Comparison of ENCODE assay signal across 1 cellular context in the genomic region with DNA sequence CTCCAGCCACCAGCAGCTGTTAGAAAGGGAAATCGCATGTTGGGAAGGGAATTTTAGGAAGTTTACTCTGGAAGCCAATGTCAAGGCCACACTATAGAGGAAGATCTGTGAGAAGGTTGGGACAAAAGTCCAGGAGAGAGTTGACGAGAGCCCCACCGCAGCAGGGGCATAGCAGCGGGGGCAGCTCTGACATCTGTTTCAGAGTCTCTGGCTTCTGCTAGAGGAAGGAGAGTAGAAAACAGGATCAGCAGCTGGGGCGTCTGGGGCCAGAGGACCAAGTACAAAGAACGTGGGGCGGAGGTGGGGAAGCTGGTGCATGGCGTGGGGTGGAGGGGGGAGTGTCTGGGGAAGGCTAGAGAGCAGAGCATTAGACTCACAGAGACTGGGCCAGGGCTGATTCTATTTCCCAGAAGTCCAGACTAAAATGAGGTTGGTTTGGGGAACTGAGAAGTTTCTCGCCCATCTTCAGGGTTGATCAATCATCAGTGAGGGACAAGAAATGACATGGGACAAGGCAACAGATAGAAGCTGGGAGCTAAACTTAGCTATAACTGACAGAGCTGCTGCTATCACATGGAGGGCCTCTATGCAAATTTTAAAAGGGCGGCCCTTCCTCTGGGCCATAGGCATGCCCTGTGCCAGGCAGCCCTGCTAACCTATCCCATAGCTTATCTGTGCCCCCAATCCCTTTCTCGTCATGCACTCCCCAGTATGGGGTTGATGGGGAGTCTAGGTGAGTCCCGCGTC.
TF ChIP-seq lines count a peak whose summit lies in the region.

No MANE protein-coding gene starts in this region.

TF ChIP-seq in HepG2, 621 proteins besides CTCF, POLR2A, EP300 and RAD21 (continues in another document):
- TF ChIP-seq LCORL (IDR thresholded peaks at IDR 0.05) (no peak), LCORL (CRISPR knock-in tag; IDR thresholded peaks at IDR 0.05) (peak; percentile 86), ZNF772 (CRISPR knock-in tag; IDR thresholded peaks at IDR 0.05) (0 out of 2 replicates have a peak, but pooled peaks have one; percentile 18), ZNF441 (CRISPR knock-in tag; IDR thresholded peaks at IDR 0.05; ENCODE audit: borderline replicate concordance) (no peak), ATAD3A (CRISPR knock-in tag; IDR thresholded peaks at IDR 0.05) (no peak), ARID2 (CRISPR knock-in tag; IDR thresholded peaks at IDR 0.05; ENCODE audit: borderline replicate concordance) (no peak), SRSF9 (IDR thresholded peaks at IDR 0.05; ENCODE audit: borderline replicate concordance, insufficient read depth, low read depth, low read length, poor library complexity, severe bottlenecking) (no peak), ZNF781 (CRISPR knock-in tag; IDR thresholded peaks at IDR 0.05; ENCODE audit: borderline replicate concordance, not compliant biosample characterization) (no peak), GABPB1 (CRISPR knock-in tag; IDR thresholded peaks at IDR 0.05) (no peak), ZNF747 (CRISPR knock-in tag; IDR thresholded peaks at IDR 0.05; ENCODE audit: borderline replicate concordance) (0 out of 2 replicates have a peak, but pooled peaks have one; percentile 38), RFXAP (CRISPR knock-in tag; IDR thresholded peaks at IDR 0.05; ENCODE audit: borderline replicate concordance) (0 out of 2 replicates have a peak, but pooled peaks have one; percentile 50), KDM6A (CRISPR knock-in tag; IDR thresholded peaks at IDR 0.05; ENCODE audit: low read depth) (peak; percentile 78; the same call in 1 of the 2 replicates), ZNF263 (CRISPR knock-in tag; IDR thresholded peaks at IDR 0.05) (0 out of 2 replicates have a peak, but pooled peaks have one; percentile 33), CBX2 (IDR thresholded peaks at IDR 0.05; ENCODE audit: low read depth, low read length) (no peak), CBX2 (CRISPR knock-in tag; IDR thresholded peaks at IDR 0.05; ENCODE audit: low read depth) (no peak), MEIS2 (CRISPR knock-in tag; IDR thresholded peaks at IDR 0.05) (0 out of 2 replicates have a peak, but pooled peaks have one; percentile 22), RBM22 (optimal IDR thresholded peaks at IDR 0.05; ENCODE audit: low read length) (no peak), ZBTB7A (CRISPR knock-in tag; IDR thresholded peaks at IDR 0.05) (no peak), ZNF274 (CRISPR knock-in tag; IDR thresholded peaks at IDR 0.05) (no peak), NR2F6 (IDR thresholded peaks at IDR 0.05) (peak; percentile 77; the same call in 1 of the 2 replicates), NR2F6 (CRISPR knock-in tag; IDR thresholded peaks at IDR 0.05) (peak; percentile 49; the same call in 1 of the 2 replicates), GATAD1 (CRISPR knock-in tag; IDR thresholded peaks at IDR 0.05) (peak; percentile 38; the same call in 1 of the 2 replicates)
- TF ChIP-seq, protein P1, sequence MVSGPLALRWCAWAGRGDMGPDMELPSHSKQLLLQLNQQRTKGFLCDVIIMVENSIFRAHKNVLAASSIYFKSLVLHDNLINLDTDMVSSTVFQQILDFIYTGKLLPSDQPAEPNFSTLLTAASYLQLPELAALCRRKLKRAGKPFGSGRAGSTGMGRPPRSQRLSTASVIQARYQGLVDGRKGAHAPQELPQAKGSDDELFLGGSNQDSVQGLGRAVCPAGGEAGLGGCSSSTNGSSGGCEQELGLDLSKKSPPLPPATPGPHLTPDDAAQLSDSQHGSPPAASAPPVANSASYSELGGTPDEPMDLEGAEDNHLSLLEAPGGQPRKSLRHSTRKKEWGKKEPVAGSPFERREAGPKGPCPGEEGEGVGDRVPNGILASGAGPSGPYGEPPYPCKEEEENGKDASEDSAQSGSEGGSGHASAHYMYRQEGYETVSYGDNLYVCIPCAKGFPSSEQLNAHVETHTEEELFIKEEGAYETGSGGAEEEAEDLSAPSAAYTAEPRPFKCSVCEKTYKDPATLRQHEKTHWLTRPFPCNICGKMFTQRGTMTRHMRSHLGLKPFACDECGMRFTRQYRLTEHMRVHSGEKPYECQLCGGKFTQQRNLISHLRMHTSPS (CRISPR knock-in tag; IDR thresholded peaks at IDR 0.05; ENCODE audit: low read depth), result 0 out of 2 replicates have a peak, but pooled peaks have one; percentile 7
- TF ChIP-seq, protein P2, sequence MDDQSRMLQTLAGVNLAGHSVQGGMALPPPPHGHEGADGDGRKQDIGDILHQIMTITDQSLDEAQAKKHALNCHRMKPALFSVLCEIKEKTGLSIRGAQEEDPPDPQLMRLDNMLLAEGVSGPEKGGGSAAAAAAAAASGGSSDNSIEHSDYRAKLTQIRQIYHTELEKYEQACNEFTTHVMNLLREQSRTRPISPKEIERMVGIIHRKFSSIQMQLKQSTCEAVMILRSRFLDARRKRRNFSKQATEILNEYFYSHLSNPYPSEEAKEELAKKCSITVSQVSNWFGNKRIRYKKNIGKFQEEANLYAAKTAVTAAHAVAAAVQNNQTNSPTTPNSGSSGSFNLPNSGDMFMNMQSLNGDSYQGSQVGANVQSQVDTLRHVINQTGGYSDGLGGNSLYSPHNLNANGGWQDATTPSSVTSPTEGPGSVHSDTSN (CRISPR knock-in tag; IDR thresholded peaks at IDR 0.05; ENCODE audit: borderline replicate concordance), result no peak
- TF ChIP-seq, protein P3, sequence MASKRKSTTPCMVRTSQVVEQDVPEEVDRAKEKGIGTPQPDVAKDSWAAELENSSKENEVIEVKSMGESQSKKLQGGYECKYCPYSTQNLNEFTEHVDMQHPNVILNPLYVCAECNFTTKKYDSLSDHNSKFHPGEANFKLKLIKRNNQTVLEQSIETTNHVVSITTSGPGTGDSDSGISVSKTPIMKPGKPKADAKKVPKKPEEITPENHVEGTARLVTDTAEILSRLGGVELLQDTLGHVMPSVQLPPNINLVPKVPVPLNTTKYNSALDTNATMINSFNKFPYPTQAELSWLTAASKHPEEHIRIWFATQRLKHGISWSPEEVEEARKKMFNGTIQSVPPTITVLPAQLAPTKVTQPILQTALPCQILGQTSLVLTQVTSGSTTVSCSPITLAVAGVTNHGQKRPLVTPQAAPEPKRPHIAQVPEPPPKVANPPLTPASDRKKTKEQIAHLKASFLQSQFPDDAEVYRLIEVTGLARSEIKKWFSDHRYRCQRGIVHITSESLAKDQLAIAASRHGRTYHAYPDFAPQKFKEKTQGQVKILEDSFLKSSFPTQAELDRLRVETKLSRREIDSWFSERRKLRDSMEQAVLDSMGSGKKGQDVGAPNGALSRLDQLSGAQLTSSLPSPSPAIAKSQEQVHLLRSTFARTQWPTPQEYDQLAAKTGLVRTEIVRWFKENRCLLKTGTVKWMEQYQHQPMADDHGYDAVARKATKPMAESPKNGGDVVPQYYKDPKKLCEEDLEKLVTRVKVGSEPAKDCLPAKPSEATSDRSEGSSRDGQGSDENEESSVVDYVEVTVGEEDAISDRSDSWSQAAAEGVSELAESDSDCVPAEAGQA (IDR thresholded peaks at IDR 0.05; ENCODE audit: low read depth), result no peak
- TF ChIP-seq, protein P3 (CRISPR knock-in tag; IDR thresholded peaks at IDR 0.05; ENCODE audit: borderline replicate concordance), result no peak
- TF ChIP-seq, protein P4, sequence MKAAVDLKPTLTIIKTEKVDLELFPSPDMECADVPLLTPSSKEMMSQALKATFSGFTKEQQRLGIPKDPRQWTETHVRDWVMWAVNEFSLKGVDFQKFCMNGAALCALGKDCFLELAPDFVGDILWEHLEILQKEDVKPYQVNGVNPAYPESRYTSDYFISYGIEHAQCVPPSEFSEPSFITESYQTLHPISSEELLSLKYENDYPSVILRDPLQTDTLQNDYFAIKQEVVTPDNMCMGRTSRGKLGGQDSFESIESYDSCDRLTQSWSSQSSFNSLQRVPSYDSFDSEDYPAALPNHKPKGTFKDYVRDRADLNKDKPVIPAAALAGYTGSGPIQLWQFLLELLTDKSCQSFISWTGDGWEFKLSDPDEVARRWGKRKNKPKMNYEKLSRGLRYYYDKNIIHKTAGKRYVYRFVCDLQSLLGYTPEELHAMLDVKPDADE (CRISPR knock-in tag; IDR thresholded peaks at IDR 0.05), result no peak
- TF ChIP-seq, protein P5, sequence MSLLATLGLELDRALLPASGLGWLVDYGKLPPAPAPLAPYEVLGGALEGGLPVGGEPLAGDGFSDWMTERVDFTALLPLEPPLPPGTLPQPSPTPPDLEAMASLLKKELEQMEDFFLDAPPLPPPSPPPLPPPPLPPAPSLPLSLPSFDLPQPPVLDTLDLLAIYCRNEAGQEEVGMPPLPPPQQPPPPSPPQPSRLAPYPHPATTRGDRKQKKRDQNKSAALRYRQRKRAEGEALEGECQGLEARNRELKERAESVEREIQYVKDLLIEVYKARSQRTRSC (CRISPR knock-in tag; IDR thresholded peaks at IDR 0.05; ENCODE audit: low read depth), result no peak
- TF ChIP-seq, protein P6, sequence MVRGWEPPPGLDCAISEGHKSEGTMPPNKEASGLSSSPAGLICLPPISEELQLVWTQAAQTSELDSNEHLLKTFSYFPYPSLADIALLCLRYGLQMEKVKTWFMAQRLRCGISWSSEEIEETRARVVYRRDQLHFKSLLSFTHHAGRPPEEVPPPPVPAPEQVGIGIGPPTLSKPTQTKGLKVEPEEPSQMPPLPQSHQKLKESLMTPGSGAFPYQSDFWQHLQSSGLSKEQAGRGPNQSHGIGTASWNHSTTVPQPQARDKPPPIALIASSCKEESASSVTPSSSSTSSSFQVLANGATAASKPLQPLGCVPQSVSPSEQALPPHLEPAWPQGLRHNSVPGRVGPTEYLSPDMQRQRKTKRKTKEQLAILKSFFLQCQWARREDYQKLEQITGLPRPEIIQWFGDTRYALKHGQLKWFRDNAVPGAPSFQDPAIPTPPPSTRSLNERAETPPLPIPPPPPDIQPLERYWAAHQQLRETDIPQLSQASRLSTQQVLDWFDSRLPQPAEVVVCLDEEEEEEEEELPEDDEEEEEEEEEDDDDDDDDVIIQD (CRISPR knock-in tag; IDR thresholded peaks at IDR 0.05; ENCODE audit: low read depth), result no peak; the same call in 1 of the 2 replicates
- TF ChIP-seq, protein P7, sequence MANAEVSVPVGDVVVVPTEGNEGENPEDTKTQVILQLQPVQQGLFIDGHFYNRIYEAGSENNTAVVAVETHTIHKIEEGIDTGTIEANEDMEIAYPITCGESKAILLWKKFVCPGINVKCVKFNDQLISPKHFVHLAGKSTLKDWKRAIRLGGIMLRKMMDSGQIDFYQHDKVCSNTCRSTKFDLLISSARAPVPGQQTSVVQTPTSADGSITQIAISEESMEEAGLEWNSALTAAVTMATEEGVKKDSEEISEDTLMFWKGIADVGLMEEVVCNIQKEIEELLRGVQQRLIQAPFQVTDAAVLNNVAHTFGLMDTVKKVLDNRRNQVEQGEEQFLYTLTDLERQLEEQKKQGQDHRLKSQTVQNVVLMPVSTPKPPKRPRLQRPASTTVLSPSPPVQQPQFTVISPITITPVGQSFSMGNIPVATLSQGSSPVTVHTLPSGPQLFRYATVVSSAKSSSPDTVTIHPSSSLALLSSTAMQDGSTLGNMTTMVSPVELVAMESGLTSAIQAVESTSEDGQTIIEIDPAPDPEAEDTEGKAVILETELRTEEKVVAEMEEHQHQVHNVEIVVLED (CRISPR knock-in tag; IDR thresholded peaks at IDR 0.05; ENCODE audit: borderline replicate concordance), result no peak
- TF ChIP-seq, protein P8, sequence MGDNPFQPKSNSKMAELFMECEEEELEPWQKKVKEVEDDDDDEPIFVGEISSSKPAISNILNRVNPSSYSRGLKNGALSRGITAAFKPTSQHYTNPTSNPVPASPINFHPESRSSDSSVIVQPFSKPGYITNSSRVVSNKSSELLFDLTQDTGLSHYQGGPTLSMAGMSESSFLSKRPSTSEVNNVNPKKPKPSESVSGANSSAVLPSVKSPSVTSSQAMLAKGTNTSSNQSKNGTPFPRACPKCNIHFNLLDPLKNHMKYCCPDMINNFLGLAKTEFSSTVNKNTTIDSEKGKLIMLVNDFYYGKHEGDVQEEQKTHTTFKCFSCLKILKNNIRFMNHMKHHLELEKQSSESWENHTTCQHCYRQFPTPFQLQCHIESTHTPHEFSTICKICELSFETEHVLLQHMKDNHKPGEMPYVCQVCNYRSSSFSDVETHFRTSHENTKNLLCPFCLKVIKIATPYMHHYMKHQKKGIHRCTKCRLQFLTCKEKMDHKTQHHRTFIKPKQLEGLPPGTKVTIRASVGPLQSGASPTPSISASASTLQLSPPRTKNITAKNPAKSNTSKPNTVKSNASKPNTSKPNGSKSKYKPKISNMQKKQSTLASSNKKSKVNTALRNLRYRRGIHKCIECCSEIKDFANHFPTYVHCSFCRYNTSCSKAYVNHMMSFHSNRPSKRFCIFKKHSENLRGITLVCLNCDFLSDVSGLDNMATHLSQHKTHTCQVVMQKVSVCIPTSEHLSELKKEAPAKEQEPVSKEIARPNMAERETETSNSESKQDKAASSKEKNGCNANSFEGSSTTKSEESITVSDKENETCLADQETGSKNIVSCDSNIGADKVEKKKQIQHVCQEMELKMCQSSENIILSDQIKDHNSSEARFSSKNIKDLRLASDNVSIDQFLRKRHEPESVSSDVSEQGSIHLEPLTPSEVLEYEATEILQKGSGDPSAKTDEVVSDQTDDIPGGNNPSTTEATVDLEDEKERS (CRISPR knock-in tag; IDR thresholded peaks at IDR 0.05), result no peak; the same call in 1 of the 2 replicates
